15 cellular contexts compared by ENCODE assay signal in the genomic region with DNA sequence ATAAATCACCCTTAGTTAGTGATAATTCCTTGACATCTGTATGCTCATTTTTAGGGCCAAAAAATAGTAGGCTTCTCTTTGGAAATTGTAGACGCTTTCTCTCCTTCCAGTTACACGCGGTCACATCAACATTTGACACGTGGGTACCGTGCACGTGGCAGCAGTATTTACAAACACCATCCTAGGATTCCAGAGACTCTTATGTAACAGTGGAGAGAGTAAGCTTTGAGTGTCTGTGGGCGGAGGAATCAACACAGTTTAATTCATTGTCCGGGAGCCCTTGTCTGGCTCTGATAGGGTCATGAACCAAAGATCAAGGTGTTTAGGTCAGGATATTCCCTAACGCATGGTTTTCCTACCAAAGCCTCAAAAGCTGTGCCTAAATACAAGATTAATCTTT. TPM values are rescaled to one million over a fixed set of nuclear protein-coding genes. Genes with fewer than 3 reads are reported as not detected.
A peak's percentile ranks its signal among the peaks of the same experiment; 100 is the strongest.
DNase-seq lines count a peak whose midpoint lies in the region; ATAC-seq and TF ChIP-seq lines count a peak whose summit lies in the region.
"Had no signal": no experiment of that assay in that cellular context is flagged by ENCODE, and none has a peak within 500 bp of the region (broad histone marks: within the 10 kb centered on the region; RNA-seq: fewer than 3 reads in every experiment).

No MANE protein-coding gene starts in this region.

- peak overlapping the region in 1 of 2 donors; percentile 14 for H3K27ac ChIP-seq in left lung
- no peak overlapping the region for H3K27ac ChIP-seq in thyroid gland
- H3K27ac ChIP-seq: esophagus squamous epithelium had no signal

- H3K27me3 ChIP-seq in Loucy (ENCODE audit: insufficient read depth, low read length, poor library complexity, severe bottlenecking) (no peaks in the 10 kb centered on the region), left lung (no peaks in the 10 kb centered on the region), thyroid gland (no peaks in the 10 kb centered on the region)
- H3K27me3 ChIP-seq: esophagus squamous epithelium had no signal

- H3K9me3 ChIP-seq in Loucy (ENCODE audit: insufficient read depth, low read depth, low read length) (no peaks in the 10 kb centered on the region), left lung (no peaks in the 10 kb centered on the region), thyroid gland (no peaks in the 10 kb centered on the region)
- H3K9me3 ChIP-seq: esophagus squamous epithelium, HAP-1 had no signal

- H3K9ac ChIP-seq in Loucy (ENCODE audit: low read depth, low read length, poor library complexity, severe bottlenecking), result no peak overlapping the region

- no peaks in the 10 kb centered on the region for H3K9me2 ChIP-seq in Loucy (replicated peaks; ENCODE audit: low read depth, low read length)

- H3F3A ChIP-seq in Loucy (ENCODE audit: low read depth), result no peaks in the 10 kb centered on the region

- H3K79me2 ChIP-seq in Loucy (ENCODE audit: insufficient read depth, low read length), result no peaks in the 10 kb centered on the region

- ATAC-seq in left lung, result peak; percentile 93
- no peak for ATAC-seq in GM18858 (IDR thresholded peaks at IDR 0.05; ENCODE audit: unreplicated experiment)
- ATAC-seq: CD8-positive, alpha-beta T cell; natural killer cell had no signal

- H3K4me3 ChIP-seq in Loucy (ENCODE audit: low read length, poor library complexity, severe bottlenecking) (no peak overlapping the region), epithelial cell of proximal tubule (ENCODE audit: low read depth, low read length) (peak overlapping the region; percentile 35), left lung (no peak overlapping the region), thyroid gland (replicated peaks in 1 of 3) (no peak overlapping the region)
- H3K4me3 ChIP-seq: esophagus squamous epithelium, HAP-1 had no signal

- H4K20me1 ChIP-seq in Loucy (ENCODE audit: insufficient read depth, low read length, poor library complexity, severe bottlenecking), result no peaks in the 10 kb centered on the region

- H3K36me3 ChIP-seq in Loucy (ENCODE audit: insufficient read depth, low read length) (no peaks in the 10 kb centered on the region), left lung (no peaks in the 10 kb centered on the region), thyroid gland (no peaks in the 10 kb centered on the region)
- H3K36me3 ChIP-seq: HAP-1 had no signal

- intact Hi-C loops in left lung (cut with DNase I), result no loop called here
- intact Hi-C loops in thyroid gland (cut with DNase I), result no loop called here

- no peak overlapping the region for H3K4me2 ChIP-seq in Loucy (ENCODE audit: low read depth, low read length, poor library complexity, severe bottlenecking)

- no peak for TF ChIP-seq POLR2A in thyroid gland (IDR thresholded peaks at IDR 0.05)

- H2AFZ ChIP-seq in Loucy (ENCODE audit: low read length), result peak overlapping the region; percentile 65; the same call in 1 of the 2 replicates

- TF ChIP-seq CTCF in Loucy (conservative IDR thresholded peaks at IDR 0.05; ENCODE audit: low read length) (no peak), epithelial cell of proximal tubule (conservative IDR thresholded peaks at IDR 0.05; ENCODE audit: low read depth, low read length) (no peak), left lung (IDR thresholded peaks at IDR 0.05) (no peak), thyroid gland (IDR thresholded peaks at IDR 0.05) (no peak)

- DNase-seq in epithelial cell of proximal tubule (ENCODE audit: low read depth) (no peak), left lung (peak in 1 of 2 donors; percentile 44), thyroid gland (peak; percentile 56 to 60)
- no peak for DNase-seq in activated CD4-positive, alpha-beta T cell treated with anti-CD3 and anti-CD28 coated beads for 48 hours
- no peak for DNase-seq in activated CD4-positive, alpha-beta T cell treated with anti-CD3 and anti-CD28 coated beads for 4 hours
- DNase-seq: CD8-positive, alpha-beta T cell; esophagus squamous epithelium; natural killer cell; NCI-H1092; small intestine; substantia nigra; T1000 had no signal

- WGBS in thyroid gland, 2 donors, result 36 to 48% methylated on average over 9 of the region's 9 CpGs

- H3K4me1 ChIP-seq in Loucy (ENCODE audit: insufficient read depth, low read length, poor library complexity, severe bottlenecking) (no peaks in the 10 kb centered on the region), left lung (peaks cover 0 to 50% of the 10 kb centered on the region in 2 donors), thyroid gland (no peaks in the 10 kb centered on the region)

RNA-seq across cellular contexts. Expression of a gene that starts 12.2 kb away (rescaled TPM):
- total RNA-seq in epithelial cell of proximal tubule (5.0 and 5.9 TPM in 2 replicates), left lung (10 to 100 TPM; 19.1 to 33.2 TPM), thyroid gland (10 to 100 TPM; 27.4 to 40.5 (median 32.4) TPM)

Comparison
In these comparisons a context has a peak if more than half of its experiments do, and no peak if none do; other contexts are left out.
1. DNase-seq: peak in thyroid gland (2 of 2); none in epithelial cell of proximal tubule (single experiment), activated CD4-positive, alpha-beta T cell treated with anti-CD3 and anti-CD28 coated beads for 48 hours (single experiment) and activated CD4-positive, alpha-beta T cell treated with anti-CD3 and anti-CD28 coated beads for 4 hours (0 of 2).